Comparison of ENCODE assay signal across 10 cellular contexts in genomic region chr20:57772349-57772964, GRCh38.
DNase-seq lines count a peak whose midpoint lies in the region; ATAC-seq and TF ChIP-seq lines count a peak whose summit lies in the region.
"Had no signal": no experiment of that assay in that cellular context is flagged by ENCODE, and none has a peak within 500 bp of the region (broad histone marks: within the 10 kb centered on the region; RNA-seq: fewer than 3 reads in every experiment).

No MANE protein-coding gene starts in this region.

- peak; percentile 66 for DNase-seq in activated CD4-positive, alpha-beta T cell treated with anti-CD3 and anti-CD28 coated beads for 36 hours
- DNase-seq in activated CD4-positive, alpha-beta T cell treated with anti-CD3 and anti-CD28 coated beads, Interleukin-2, amount 50 U/mL, for 1 hour, result no peak
- DNase-seq in RWPE1 (ENCODE audit: low spot score) (peak; percentile 99), epithelial cell of prostate (ENCODE audit: low read depth, low spot score) (peak; percentile 68), amygdala (lab: John Stamatoyannopoulos, UW) (no peak)
- DNase-seq in stimulated activated CD4-positive, alpha-beta T cell treated with anti-CD3 and anti-CD28 coated beads, Interleukin-4, amount 100 ng/mL, for 1 hour, result peak; percentile 6
- no peak for DNase-seq in stimulated activated naive CD4-positive, alpha-beta T cell treated with Interleukin-2 at 50 U/mL for 16 hours (lab: John Stamatoyannopoulos, UW)
- DNase-seq: small intestine had no signal

- H3K27ac ChIP-seq in RWPE1, result peak overlapping the region; percentile 78
- no peak overlapping the region for H3K27ac ChIP-seq in epithelial cell of prostate
- H3K27ac ChIP-seq: ascending aorta had no signal

- peaks cover 2% of the 10 kb centered on the region for H3K27me3 Mint-ChIP-seq in activated CD4-positive, alpha-beta T cell treated with anti-CD3 and anti-CD28 coated beads for 36 hours

- no peak for TF ChIP-seq CTCF in RWPE1 (conservative IDR thresholded peaks at IDR 0.05; ENCODE audit: low read depth)

- intact Hi-C loops in activated CD4-positive, alpha-beta T cell treated with anti-CD3 and anti-CD28 coated beads for 36 hours (cut with DNase I, micrococcal nuclease), result no loop called here

- no peaks in the 10 kb centered on the region for H3K9me3 Mint-ChIP-seq in activated CD4-positive, alpha-beta T cell treated with anti-CD3 and anti-CD28 coated beads for 36 hours (ENCODE audit: low read depth)

- no peaks in the 10 kb centered on the region for H3K36me3 Mint-ChIP-seq in activated CD4-positive, alpha-beta T cell treated with anti-CD3 and anti-CD28 coated beads for 36 hours (ENCODE audit: low read depth)

- CTCF ChIA-PET in activated CD4-positive, alpha-beta T cell treated with anti-CD3 and anti-CD28 coated beads for 36 hours (lab: Charles Lee), result interaction anchor here (0.6 to 1.0 kb wide), 3 partner anchors 23 to 240 kb away, joined by 3 to 6 read pairs (median 3); no protein-coding TSS in a partner anchor
- CTCF ChIA-PET in RWPE1 (lab: Yijun Ruan, JAX), result interaction anchor here (0.5 to 1.3 kb wide), 5 partner anchors 11 to 889 kb away, joined by 3 to 5 read pairs (median 4); no protein-coding TSS in a partner anchor

- POLR2A ChIA-PET in activated CD4-positive, alpha-beta T cell treated with anti-CD3 and anti-CD28 coated beads for 36 hours (lab: Charles Lee), result no interaction called here
- POLR2A ChIA-PET in RWPE1 (lab: Yijun Ruan, JAX; ENCODE audit: low non-redundant PET), result no interaction called here

- H3K4me3 Mint-ChIP-seq in activated CD4-positive, alpha-beta T cell treated with anti-CD3 and anti-CD28 coated beads for 36 hours, result no peak overlapping the region

- H3K4me1 Mint-ChIP-seq in activated CD4-positive, alpha-beta T cell treated with anti-CD3 and anti-CD28 coated beads for 36 hours, result peaks cover 7% of the 10 kb centered on the region

- peak; percentile 97 for ATAC-seq in activated CD4-positive, alpha-beta T cell treated with anti-CD3 and anti-CD28 coated beads for 36 hours
- no peak for ATAC-seq in HG02840 (IDR thresholded peaks at IDR 0.05; ENCODE audit: low FRiP score, unreplicated experiment)

- H3K27ac Mint-ChIP-seq in activated CD4-positive, alpha-beta T cell treated with anti-CD3 and anti-CD28 coated beads for 36 hours, result no peak overlapping the region

Comparison
In these comparisons a context has a peak if more than half of its experiments do, and no peak if none do; other contexts are left out.
1. DNase-seq: peak in activated CD4-positive, alpha-beta T cell treated with anti-CD3 and anti-CD28 coated beads for 36 hours (single experiment), RWPE1 (single experiment), epithelial cell of prostate (single experiment) and stimulated activated CD4-positive, alpha-beta T cell treated with anti-CD3 and anti-CD28 coated beads, Interleukin-4, amount 100 ng/mL, for 1 hour (single experiment); none in activated CD4-positive, alpha-beta T cell treated with anti-CD3 and anti-CD28 coated beads, Interleukin-2, amount 50 U/mL, for 1 hour (single experiment), amygdala (0 of 56) and stimulated activated naive CD4-positive, alpha-beta T cell treated with Interleukin-2 at 50 U/mL for 16 hours (single experiment).